ENCODE assay signal across 8 cellular contexts in the genomic region with DNA sequence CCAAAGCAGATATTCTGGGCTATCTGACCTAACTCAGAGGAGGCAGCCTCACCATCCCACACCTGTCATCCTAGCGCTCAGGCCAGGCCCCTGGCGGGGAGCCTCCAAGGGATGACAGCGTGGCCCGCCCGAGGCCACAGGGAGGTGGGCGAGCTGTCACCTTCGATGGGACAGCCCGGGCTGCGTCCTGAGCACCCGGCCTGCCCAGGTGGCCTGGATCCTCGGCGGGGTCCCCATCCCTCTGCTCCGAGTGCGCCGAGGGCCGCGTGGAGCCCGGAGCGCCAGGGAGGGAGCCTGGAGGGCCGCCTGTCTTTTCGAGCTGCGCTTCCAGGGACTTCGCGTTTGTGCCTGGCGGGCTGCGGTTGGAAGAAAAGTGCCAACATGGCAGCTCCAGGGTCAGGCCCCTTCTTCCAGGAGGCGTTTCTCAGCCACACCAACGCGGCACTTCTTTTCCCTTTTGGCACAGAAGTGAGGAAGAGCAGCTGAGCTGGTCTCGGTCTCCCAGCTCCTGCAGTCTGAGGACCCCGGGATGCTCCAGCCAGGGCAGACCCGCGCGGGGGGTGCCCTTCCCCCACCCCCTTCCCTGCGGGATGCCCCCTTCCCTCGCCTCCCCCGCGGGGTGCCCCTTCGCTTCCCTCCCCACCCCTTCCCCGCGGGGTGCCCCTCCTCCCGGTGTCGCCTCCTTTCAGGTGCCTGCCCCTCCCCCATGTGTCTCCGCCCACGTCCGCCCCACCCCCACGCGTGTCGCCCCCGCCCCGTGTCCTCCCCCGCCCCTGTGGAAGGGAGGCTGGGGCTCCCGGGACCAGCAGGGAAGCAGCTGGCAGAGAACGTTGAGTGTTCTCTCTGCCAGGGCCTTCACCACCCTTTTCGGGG. TPM values are rescaled to one million over a fixed set of nuclear protein-coding genes. Genes with fewer than 3 reads are reported as not detected.
DNase-seq lines count a peak whose midpoint lies in the region; ATAC-seq and TF ChIP-seq lines count a peak whose summit lies in the region.

No MANE protein-coding gene starts in this region.

- peaks cover 14% of the 10 kb centered on the region for H3K4me1 Mint-ChIP-seq in activated naive CD8-positive, alpha-beta T cell treated with anti-CD3 and anti-CD28 coated beads, Interleukin-2, amount 10 ng/mL, durations not matched to agents 7 days and 5 days

- peaks cover 12% of the 10 kb centered on the region for H3K27me3 Mint-ChIP-seq in activated naive CD8-positive, alpha-beta T cell treated with anti-CD3 and anti-CD28 coated beads, Interleukin-2, amount 10 ng/mL, durations not matched to agents 7 days and 5 days

- peak; percentile 41 for ATAC-seq in GM19455 (IDR thresholded peaks at IDR 0.05; ENCODE audit: unreplicated experiment)
- ATAC-seq in activated naive CD8-positive, alpha-beta T cell treated with anti-CD3 and anti-CD28 coated beads, Interleukin-2, amount 10 ng/mL, durations not matched to agents 7 days and 5 days (ENCODE audit: low read depth): no peak
- peak; percentile 78 to 90 for ATAC-seq in left cardiac atrium
- peak; percentile 65 to 84 (median 76) for ATAC-seq in psoas muscle
- no peak for ATAC-seq in HG03469 (IDR thresholded peaks at IDR 0.05; ENCODE audit: unreplicated experiment)

- H4K20me1 ChIP-seq in BLaER1: no peaks in the 10 kb centered on the region

- H3K36me3 ChIP-seq in BLaER1 (no peaks in the 10 kb centered on the region), psoas muscle (ENCODE audit: insufficient read depth in 1 of 2, low read depth in 1 of 2) (no peaks in the 10 kb centered on the region)

- H3K27me3 ChIP-seq in BLaER1 (peaks cover 25% of the 10 kb centered on the region), psoas muscle (ENCODE audit: insufficient read depth in 3 of 3, low read length in 2 of 3) (no peaks in the 10 kb centered on the region)

- DNase-seq in NCI-H69 (lab: John Stamatoyannopoulos, UW): peak; percentile 58
- DNase-seq in activated naive CD8-positive, alpha-beta T cell treated with anti-CD3 and anti-CD28 coated beads, Interleukin-2, amount 10 ng/mL, durations not matched to agents 7 days and 5 days: no peak
- DNase-seq in left cardiac atrium: peak; percentile 68
- DNase-seq in psoas muscle: peak; percentile 56 to 64
- DNase-seq in mesenteric fat pad (ENCODE audit: low spot score): no peak

- H3K4me3 ChIP-seq in BLaER1 (peak overlapping the region; percentile 61), psoas muscle (peak overlapping the region; percentile 72)

- H3K4me2 ChIP-seq in BLaER1: peak overlapping the region; percentile 80

- TF ChIP-seq CTCF in psoas muscle (IDR thresholded peaks at IDR 0.05): no peak

- peak overlapping the region; percentile 61; the same call in 1 of the 2 replicates for H3K9ac ChIP-seq in BLaER1

- peak overlapping the region; percentile 95 for H3K27ac Mint-ChIP-seq in activated naive CD8-positive, alpha-beta T cell treated with anti-CD3 and anti-CD28 coated beads, Interleukin-2, amount 10 ng/mL, durations not matched to agents 7 days and 5 days

- H3K4me1 ChIP-seq in BLaER1 (peaks cover 23% of the 10 kb centered on the region), psoas muscle (peaks cover 4% of the 10 kb centered on the region)

- H3K27ac ChIP-seq in BLaER1: peak overlapping the region; percentile 51; the same call in 1 of the 2 replicates
- peak overlapping the region; percentile 63 for H3K27ac ChIP-seq in psoas muscle

- no peaks in the 10 kb centered on the region for H3K9me3 Mint-ChIP-seq in activated naive CD8-positive, alpha-beta T cell treated with anti-CD3 and anti-CD28 coated beads, Interleukin-2, amount 10 ng/mL, durations not matched to agents 7 days and 5 days

- intact Hi-C loops in left cardiac atrium (cut with DNase I): no loop called here
- intact Hi-C loops in psoas muscle (cut with DNase I): no loop called here

- POLR2A ChIA-PET in activated naive CD8-positive, alpha-beta T cell treated with anti-CD3 and anti-CD28 coated beads, Interleukin-2, amount 10 ng/mL, durations not matched to agents 7 days and 5 days (lab: Charles Lee): interaction anchor here (0.7 to 1.8 kb wide), 7 partner anchors 9 to 450 kb away, joined by 3 to 18 read pairs (median 4); partner anchors contain the start of gene GJA3

- peak overlapping the region; percentile 92 for H3K4me3 Mint-ChIP-seq in activated naive CD8-positive, alpha-beta T cell treated with anti-CD3 and anti-CD28 coated beads, Interleukin-2, amount 10 ng/mL, durations not matched to agents 7 days and 5 days

- H3K9me3 ChIP-seq in BLaER1: no peaks in the 10 kb centered on the region
- no peaks in the 10 kb centered on the region for H3K9me3 ChIP-seq in psoas muscle

- WGBS in psoas muscle, 3 donors: 1 to 2% (median 2%) methylated on average over 38 to 54 of the region's 55 CpGs

- no peaks in the 10 kb centered on the region for H3K36me3 Mint-ChIP-seq in activated naive CD8-positive, alpha-beta T cell treated with anti-CD3 and anti-CD28 coated beads, Interleukin-2, amount 10 ng/mL, durations not matched to agents 7 days and 5 days

RNA-seq across cellular contexts. Expression of gene GJA3, which starts 42.3 kb away (rescaled TPM):
- under 1 TPM; 0.39 to 0.54 TPM for total RNA-seq in activated naive CD8-positive, alpha-beta T cell treated with anti-CD3 and anti-CD28 coated beads, Interleukin-2, amount 10 ng/mL, durations not matched to agents 7 days and 5 days
- total RNA-seq in left cardiac atrium (1 to 10 TPM; 6.2 to 8.0 TPM), psoas muscle (under 1 TPM in 1 of 4 donors, not detected in 3; 0.06 TPM), mesenteric fat pad (0.06 TPM)
- polyA plus RNA-seq in psoas muscle: under 1 TPM in 1 of 3 donors, not detected in 2; 0.01 TPM

Comparison
In these comparisons a context has a peak if more than half of its experiments do, and no peak if none do; other contexts are left out.
1. ATAC-seq: peak in GM19455 (single experiment), left cardiac atrium (2 of 2) and psoas muscle (4 of 4); none in activated naive CD8-positive, alpha-beta T cell treated with anti-CD3 and anti-CD28 coated beads, Interleukin-2, amount 10 ng/mL, durations not matched to agents 7 days and 5 days (single experiment) and HG03469 (single experiment).
2. DNase-seq: peak in NCI-H69 (single experiment), left cardiac atrium (single experiment) and psoas muscle (2 of 2); none in activated naive CD8-positive, alpha-beta T cell treated with anti-CD3 and anti-CD28 coated beads, Interleukin-2, amount 10 ng/mL, durations not matched to agents 7 days and 5 days (single experiment) and mesenteric fat pad (single experiment).